ENCODE assay signal across 2 cellular contexts in the genomic region with DNA sequence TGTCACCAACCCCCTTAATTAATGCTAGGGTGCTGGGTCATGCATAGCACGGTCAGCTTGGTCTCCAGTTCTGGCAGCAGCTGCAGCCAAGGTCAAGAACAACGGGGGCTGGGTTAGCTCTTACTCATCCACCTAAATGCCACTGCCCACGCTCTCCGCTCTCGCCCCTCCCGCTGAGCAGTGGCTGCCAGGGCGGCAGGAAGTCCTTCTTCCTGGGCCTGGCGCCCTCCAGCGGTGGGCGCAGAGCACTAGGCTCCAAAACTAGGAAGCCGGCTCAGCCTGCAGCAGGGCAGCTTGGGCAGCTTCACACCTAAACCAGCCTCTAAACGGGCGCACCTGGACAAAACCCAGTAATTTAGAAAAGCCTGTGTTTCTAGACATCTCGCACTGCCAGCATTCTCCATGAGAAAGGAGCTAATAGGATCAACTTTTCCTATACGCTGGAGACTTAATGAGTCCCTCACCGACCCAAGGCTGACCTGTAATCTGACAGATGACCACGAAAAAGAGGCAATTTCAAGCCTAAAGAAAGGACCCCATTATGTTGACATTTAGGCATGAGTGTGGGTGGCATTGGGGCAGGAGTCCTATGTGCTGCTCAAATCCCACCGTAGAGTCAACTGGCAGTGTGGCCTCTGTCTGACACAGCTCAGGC.
TF ChIP-seq lines count a peak whose summit lies in the region.

No MANE protein-coding gene starts in this region.

TF ChIP-seq in IMR-90, 13 proteins besides CTCF, POLR2A, EP300 and RAD21:
- TF ChIP-seq FOS (IDR thresholded peaks at IDR 0.05; ENCODE audit: low read depth, low read length), result 0 out of 2 replicates have a peak, but pooled peaks have one; percentile 23
- peak; percentile 93 for TF ChIP-seq MAZ (IDR thresholded peaks at IDR 0.05; ENCODE audit: borderline replicate concordance, low read depth, low read length)
- peak; percentile 61 for TF ChIP-seq SMC3 (IDR thresholded peaks at IDR 0.05; ENCODE audit: low read depth, low read length)
- TF ChIP-seq, protein P1, sequence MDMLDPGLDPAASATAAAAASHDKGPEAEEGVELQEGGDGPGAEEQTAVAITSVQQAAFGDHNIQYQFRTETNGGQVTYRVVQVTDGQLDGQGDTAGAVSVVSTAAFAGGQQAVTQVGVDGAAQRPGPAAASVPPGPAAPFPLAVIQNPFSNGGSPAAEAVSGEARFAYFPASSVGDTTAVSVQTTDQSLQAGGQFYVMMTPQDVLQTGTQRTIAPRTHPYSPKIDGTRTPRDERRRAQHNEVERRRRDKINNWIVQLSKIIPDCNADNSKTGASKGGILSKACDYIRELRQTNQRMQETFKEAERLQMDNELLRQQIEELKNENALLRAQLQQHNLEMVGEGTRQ (IDR thresholded peaks at IDR 0.05; ENCODE audit: low read depth, low read length), result no peak
- TF ChIP-seq RFX5 (IDR thresholded peaks at IDR 0.05; ENCODE audit: low read depth, low read length), result no peak

TF ChIP-seq in neural cell, 6 proteins besides CTCF, POLR2A, EP300 and RAD21 (continued from another document):
- TF ChIP-seq MXI1 (conservative IDR thresholded peaks at IDR 0.05; ENCODE audit: poor library complexity, severe bottlenecking) (no peak), EZH2 (IDR thresholded peaks at IDR 0.05; ENCODE audit: borderline replicate concordance, insufficient read depth, low read length, poor library complexity, severe bottlenecking) (no peak)
- TF ChIP-seq, protein P2, sequence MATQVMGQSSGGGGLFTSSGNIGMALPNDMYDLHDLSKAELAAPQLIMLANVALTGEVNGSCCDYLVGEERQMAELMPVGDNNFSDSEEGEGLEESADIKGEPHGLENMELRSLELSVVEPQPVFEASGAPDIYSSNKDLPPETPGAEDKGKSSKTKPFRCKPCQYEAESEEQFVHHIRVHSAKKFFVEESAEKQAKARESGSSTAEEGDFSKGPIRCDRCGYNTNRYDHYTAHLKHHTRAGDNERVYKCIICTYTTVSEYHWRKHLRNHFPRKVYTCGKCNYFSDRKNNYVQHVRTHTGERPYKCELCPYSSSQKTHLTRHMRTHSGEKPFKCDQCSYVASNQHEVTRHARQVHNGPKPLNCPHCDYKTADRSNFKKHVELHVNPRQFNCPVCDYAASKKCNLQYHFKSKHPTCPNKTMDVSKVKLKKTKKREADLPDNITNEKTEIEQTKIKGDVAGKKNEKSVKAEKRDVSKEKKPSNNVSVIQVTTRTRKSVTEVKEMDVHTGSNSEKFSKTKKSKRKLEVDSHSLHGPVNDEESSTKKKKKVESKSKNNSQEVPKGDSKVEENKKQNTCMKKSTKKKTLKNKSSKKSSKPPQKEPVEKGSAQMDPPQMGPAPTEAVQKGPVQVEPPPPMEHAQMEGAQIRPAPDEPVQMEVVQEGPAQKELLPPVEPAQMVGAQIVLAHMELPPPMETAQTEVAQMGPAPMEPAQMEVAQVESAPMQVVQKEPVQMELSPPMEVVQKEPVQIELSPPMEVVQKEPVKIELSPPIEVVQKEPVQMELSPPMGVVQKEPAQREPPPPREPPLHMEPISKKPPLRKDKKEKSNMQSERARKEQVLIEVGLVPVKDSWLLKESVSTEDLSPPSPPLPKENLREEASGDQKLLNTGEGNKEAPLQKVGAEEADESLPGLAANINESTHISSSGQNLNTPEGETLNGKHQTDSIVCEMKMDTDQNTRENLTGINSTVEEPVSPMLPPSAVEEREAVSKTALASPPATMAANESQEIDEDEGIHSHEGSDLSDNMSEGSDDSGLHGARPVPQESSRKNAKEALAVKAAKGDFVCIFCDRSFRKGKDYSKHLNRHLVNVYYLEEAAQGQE (IDR thresholded peaks at IDR 0.05; ENCODE audit: borderline replicate concordance), result no peak
